ENCODE assay signal across 18 cellular contexts in genomic region chr3:55128201-55128870, GRCh38.
A peak's percentile ranks its signal among the peaks of the same experiment; 100 is the strongest.
DNase-seq lines count a peak whose midpoint lies in the region; ATAC-seq and TF ChIP-seq lines count a peak whose summit lies in the region.
"Had no signal": no experiment of that assay in that cellular context is flagged by ENCODE, and none has a peak within 500 bp of the region (broad histone marks: within the 10 kb centered on the region; RNA-seq: fewer than 3 reads in every experiment).

No MANE protein-coding gene starts in this region.

- H3K18ac ChIP-seq in IMR-90 (ENCODE audit: low read depth, low read length) = no peak overlapping the region

- ATAC-seq in IMR-90 (ENCODE audit: low read depth) (peak; percentile 37; the same call in 1 of the 2 replicates), GM18502 (IDR thresholded peaks at IDR 0.05; ENCODE audit: poor library complexity, unreplicated experiment) (no peak), HG02938 (IDR thresholded peaks at IDR 0.05; ENCODE audit: unreplicated experiment) (no peak)
- ATAC-seq: heart right ventricle; lower lobe of right lung; stimulated activated naive CD8-positive, alpha-beta T cell treated with anti-CD3 and anti-CD28 coated beads, Interleukin-15, Interleukin-2, amounts not matched to agents 100 U/mL and 50 U/mL, for 24 hours had no signal

- H3K27ac ChIP-seq in IMR-90 (ENCODE audit: insufficient read depth, low read length) = no peak overlapping the region
- no peak overlapping the region for H3K27ac ChIP-seq in ascending aorta
- H3K27ac ChIP-seq: C4-2B, heart right ventricle, lower lobe of right lung, parathyroid adenoma had no signal

- H3K79me1 ChIP-seq in IMR-90 (ENCODE audit: low read depth in 1 of 2, low read length in 2 of 2) = no peaks in the 10 kb centered on the region

- no peak overlapping the region for H3K14ac ChIP-seq in IMR-90 (replicated peaks; ENCODE audit: low read depth, low read length)

- no peak overlapping the region for H2AK5ac ChIP-seq in IMR-90 (ENCODE audit: low read depth, low read length)

- in situ Hi-C loops in IMR-90 (cut with MboI; ENCODE audit: low sequenced_read_pairs) = no loop called here

- no peak overlapping the region for H2BK15ac ChIP-seq in IMR-90 (ENCODE audit: low read depth, low read length)

- no peak overlapping the region for H3K56ac ChIP-seq in IMR-90 (ENCODE audit: extremely low read depth, insufficient read depth, low read length)

- no peaks in the 10 kb centered on the region for H3K9me1 ChIP-seq in IMR-90 (ENCODE audit: insufficient read depth, low read length)

- H3K4me3 ChIP-seq in IMR-90 (ENCODE audit: insufficient read depth, low read depth, low read length) = no peak overlapping the region
- H3K4me3 ChIP-seq in ascending aorta = no peak overlapping the region
- H3K4me3 ChIP-seq: heart right ventricle, lower lobe of right lung had no signal

- TF ChIP-seq RAD21 in IMR-90 (IDR thresholded peaks at IDR 0.05; ENCODE audit: low read length) = no peak

- H3K27me3 ChIP-seq in IMR-90 (ENCODE audit: control insufficient read depth, insufficient read depth, low read length) = no peaks in the 10 kb centered on the region
- H3K27me3 ChIP-seq in ascending aorta = no peaks in the 10 kb centered on the region

- no peaks in the 10 kb centered on the region for H4K20me1 ChIP-seq in IMR-90 (ENCODE audit: insufficient read depth, low read length)

- no CpG with 5 or more reads among the region's 10 CpGs for WGBS in IMR-90 (ENCODE audit: extremely low coverage in 2 of 2, insufficient read length in 1 of 2), 2 experiments

- DNase-seq in AG09319 (ENCODE audit: extremely low read depth, low read depth) = peak; percentile 69
- peak; percentile 28 for DNase-seq in IMR-90
- DNase-seq in SW480 (ENCODE audit: low spot score) = peak; percentile 41
- DNase-seq in kidney glomerular epithelial cell (lab: John Stamatoyannopoulos, UW) = peak; percentile 0
- DNase-seq in LoVo (ENCODE audit: low spot score) = no peak
- DNase-seq in ascending aorta (ENCODE audit: low spot score in 2 of 2) = no peak
- DNase-seq: activated CD8-positive, alpha-beta memory T cell treated with anti-CD3 and anti-CD28 coated beads for 24 hours; activated naive CD4-positive, alpha-beta T cell treated with anti-CD3 and anti-CD28 coated beads, Interleukin-2, amount 50 U/mL, for 16 hours; cortex of kidney; heart right ventricle; lower lobe of right lung; NCI-H1092 treated with DMSO at 0.1 percent for 48 hours; stimulated activated CD4-positive, alpha-beta T cell treated with anti-CD3 and anti-CD28 coated beads, Interleukin-4, amount 100 ng/mL, for 1 hour; stimulated activated naive CD8-positive, alpha-beta T cell treated with anti-CD3 and anti-CD28 coated beads, Interleukin-15, Interleukin-2, amounts not matched to agents 100 U/mL and 50 U/mL, for 24 hours had no signal

- no peak overlapping the region for H2BK20ac ChIP-seq in IMR-90 (ENCODE audit: low read depth, low read length)

- no peak for TF ChIP-seq POLR2A in IMR-90 (IDR thresholded peaks at IDR 0.05; ENCODE audit: low read depth, low read length)

- H3K36me3 ChIP-seq in IMR-90 (ENCODE audit: control insufficient read depth, insufficient read depth, low read length) (no peaks in the 10 kb centered on the region), ascending aorta (no peaks in the 10 kb centered on the region)
- H3K36me3 ChIP-seq: heart right ventricle, lower lobe of right lung had no signal

- POLR2A ChIA-PET in IMR-90 (lab: Charles Lee; ENCODE audit: unreplicated experiment) = no interaction called here

- CTCF ChIA-PET in IMR-90 (lab: Yijun Ruan, JAX) = no interaction called here

- no TSS peak for BruUV-seq in IMR-90 (replicated peaks; lab: Mats Ljungman, UMichigan)

- H2BK5ac ChIP-seq in IMR-90 (ENCODE audit: low read depth, low read length, poor library complexity, severe bottlenecking) = no peak overlapping the region

- no peak overlapping the region for H2BK120ac ChIP-seq in IMR-90 (ENCODE audit: low read depth, low read length)

- no peaks in the 10 kb centered on the region for H3K9me3 ChIP-seq in IMR-90 (ENCODE audit: control insufficient read depth, insufficient read depth, low read length)
- H3K9me3 ChIP-seq in ascending aorta = no peaks in the 10 kb centered on the region
- H3K9me3 ChIP-seq: heart right ventricle, lower lobe of right lung had no signal

- no peak overlapping the region for H3K9ac ChIP-seq in IMR-90 (ENCODE audit: low read depth, low read length)
- H3K9ac ChIP-seq: parathyroid adenoma had no signal

- no peak overlapping the region for H2AK9ac ChIP-seq in IMR-90 (replicated peaks; ENCODE audit: low read depth, low read length, poor library complexity)

- H4K5ac ChIP-seq in IMR-90 (ENCODE audit: low read depth, low read length) = no peak overlapping the region

- H2AFZ ChIP-seq in IMR-90 (replicated peaks; ENCODE audit: low read length, poor library complexity) = no peak overlapping the region
- H2AFZ ChIP-seq: parathyroid adenoma had no signal

- no peak for TF ChIP-seq CTCF in AG09319 (IDR thresholded peaks at IDR 0.05; ENCODE audit: low read depth, low read length)
- no peak for TF ChIP-seq CTCF in IMR-90 (conservative IDR thresholded peaks at IDR 0.05; ENCODE audit: low read depth, low read length)
- no peak for TF ChIP-seq CTCF in ascending aorta (IDR thresholded peaks at IDR 0.05)

- H4K91ac ChIP-seq in IMR-90 (ENCODE audit: insufficient read depth, low read depth, low read length) = no peak overlapping the region

- H3K4ac ChIP-seq in IMR-90 (ENCODE audit: low read depth, low read length) = no peak overlapping the region

- no peak overlapping the region for H3K4me2 ChIP-seq in IMR-90 (ENCODE audit: low read depth, low read length)

- dilution Hi-C loops in IMR-90 (cut with HindIII; ENCODE audit: low sequenced_read_pairs, unreplicated experiment) = no loop called here

- H4K8ac ChIP-seq in IMR-90 (ENCODE audit: low read depth in 2 of 2, low read length in 2 of 2) = no peak overlapping the region

- no peak overlapping the region for H3K23ac ChIP-seq in IMR-90 (ENCODE audit: low read depth, low read length)

- intact Hi-C loops in IMR-90 (cut with micrococcal nuclease) (no loop called here), ascending aorta (cut with DNase I) (no loop called here)

- no peaks in the 10 kb centered on the region for H3K4me1 ChIP-seq in IMR-90 (ENCODE audit: control insufficient read depth, insufficient read depth, low read length)
- H3K4me1 ChIP-seq in ascending aorta = no peaks in the 10 kb centered on the region
- H3K4me1 ChIP-seq: heart right ventricle, lower lobe of right lung, parathyroid adenoma had no signal

TF ChIP-seq in IMR-90, 13 proteins besides CTCF, POLR2A, EP300 and RAD21:
- TF ChIP-seq FOS (IDR thresholded peaks at IDR 0.05; ENCODE audit: low read depth, low read length) (no peak), MXI1 (IDR thresholded peaks at IDR 0.05; ENCODE audit: borderline replicate concordance, low read depth, low read length) (no peak), CHD1 (IDR thresholded peaks at IDR 0.05; ENCODE audit: low read depth, low read length) (no peak), BHLHE40 (IDR thresholded peaks at IDR 0.05; ENCODE audit: low read depth, low read length) (no peak), ELK1 (IDR thresholded peaks at IDR 0.05; ENCODE audit: borderline replicate concordance, low read depth, low read length) (no peak), RFX5 (IDR thresholded peaks at IDR 0.05; ENCODE audit: low read depth, low read length) (no peak), NFE2L2 (IDR thresholded peaks at IDR 0.05; ENCODE audit: low read depth, low read length) (no peak), USF2 (IDR thresholded peaks at IDR 0.05; ENCODE audit: low read depth, low read length) (no peak), SMC3 (IDR thresholded peaks at IDR 0.05; ENCODE audit: low read depth, low read length) (no peak), CEBPB (IDR thresholded peaks at IDR 0.05; ENCODE audit: low read depth, low read length) (no peak), MAZ (IDR thresholded peaks at IDR 0.05; ENCODE audit: borderline replicate concordance, low read depth, low read length) (no peak), MAFK (IDR thresholded peaks at IDR 0.05; ENCODE audit: low read depth, low read length) (no peak), RCOR1 (IDR thresholded peaks at IDR 0.05; ENCODE audit: insufficient replicate concordance, low read length) (no peak)

Comparison
In these comparisons a context has a peak if more than half of its experiments do, and no peak if none do; other contexts are left out.
1. DNase-seq: peak in AG09319 (single experiment), IMR-90 (single experiment), SW480 (single experiment) and kidney glomerular epithelial cell (single experiment); none in LoVo (single experiment) and ascending aorta (0 of 2).